ENCODE assay signal across 23 cellular contexts in the genomic region with DNA sequence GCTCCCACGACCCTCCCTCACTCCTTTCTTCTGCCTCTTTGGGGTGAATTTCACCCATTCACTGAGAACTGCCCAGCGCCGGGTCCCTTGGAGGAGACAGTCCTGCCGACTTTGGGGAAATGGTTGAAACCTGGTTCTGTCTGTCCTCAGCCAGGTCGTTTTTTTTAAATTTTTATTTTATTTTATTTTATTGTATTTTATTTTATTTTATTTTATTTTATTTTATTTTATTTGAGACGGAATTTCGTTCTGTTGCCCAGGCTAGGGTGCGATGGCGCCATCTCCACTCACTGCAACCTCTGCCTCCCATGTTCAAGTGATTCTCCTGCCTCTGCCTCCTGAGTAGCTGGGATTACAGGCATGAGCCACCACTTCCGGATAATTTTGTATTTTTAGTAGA.
"Had no signal": no experiment of that assay in that cellular context is flagged by ENCODE, and none has a peak within 500 bp of the region (broad histone marks: within the 10 kb centered on the region; RNA-seq: fewer than 3 reads in every experiment).

No MANE protein-coding gene starts in this region.

- H3K9me3 Mint-ChIP-seq: dendritic cell treated with granulocyte-macrophage colony-stimulating factor and Interleukin-4, amounts not matched to agents 40 ng/mL and 50 ng/mL, for 4 days; effector memory CD8-positive, alpha-beta T cell; endodermal cell had no signal

- H3K27ac Mint-ChIP-seq: dendritic cell treated with granulocyte-macrophage colony-stimulating factor and Interleukin-4, amounts not matched to agents 40 ng/mL and 50 ng/mL, for 4 days; effector memory CD8-positive, alpha-beta T cell; endodermal cell had no signal

- H3K4me1 Mint-ChIP-seq: endodermal cell had no signal

- ATAC-seq: effector memory CD8-positive, alpha-beta T cell; esophagus mucosa; foreskin keratinocyte; gastrocnemius medialis; gastroesophageal sphincter; heart left ventricle; heart right ventricle had no signal

- H3K27me3 Mint-ChIP-seq: dendritic cell treated with granulocyte-macrophage colony-stimulating factor and Interleukin-4, amounts not matched to agents 40 ng/mL and 50 ng/mL, for 4 days; effector memory CD8-positive, alpha-beta T cell had no signal

- DNase-seq: colonic mucosa; cortex of kidney; dermis blood vessel endothelial cell; dorsolateral prefrontal cortex; effector CD4-positive, alpha-beta T cell; effector CD8-positive, alpha-beta T cell; effector memory CD4-positive, alpha-beta T cell; effector memory CD8-positive, alpha-beta T cell; endodermal cell; erythroblast; esophagus squamous epithelium; foreskin fibroblast; foreskin keratinocyte; foreskin melanocyte; gastrocnemius medialis; glutamatergic neuron; head of caudate nucleus; heart left ventricle; heart right ventricle had no signal

- H3K4me3 Mint-ChIP-seq: dendritic cell treated with granulocyte-macrophage colony-stimulating factor and Interleukin-4, amounts not matched to agents 40 ng/mL and 50 ng/mL, for 4 days; effector memory CD8-positive, alpha-beta T cell; endodermal cell had no signal

- H3K9me3 ChIP-seq: colonic mucosa, esophagus muscularis mucosa, esophagus squamous epithelium, gastrocnemius medialis, gastroesophageal sphincter, heart left ventricle, heart right ventricle had no signal
